8 cellular contexts compared by ENCODE assay signal in the genomic region with DNA sequence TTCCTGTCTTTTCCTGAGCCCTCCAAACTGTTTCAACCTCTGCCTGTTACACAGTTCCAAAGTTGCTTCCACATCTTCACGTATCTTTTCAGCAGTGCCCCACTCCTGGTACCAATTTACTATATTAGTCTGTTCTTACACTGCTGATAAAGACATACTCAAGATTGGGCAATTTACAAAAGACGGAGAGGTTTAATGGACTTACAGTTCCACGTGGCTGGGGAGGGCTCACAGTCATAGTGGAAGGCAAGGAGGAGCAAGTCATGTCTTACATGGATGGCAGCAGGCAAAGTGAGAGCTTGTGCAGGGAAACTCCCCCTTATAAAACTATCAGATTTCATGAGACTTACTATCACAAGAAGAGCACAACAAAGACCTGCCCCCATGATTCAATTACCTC. TPM values are rescaled to one million over a fixed set of nuclear protein-coding genes. Genes with fewer than 3 reads are reported as not detected.
A peak's percentile ranks its signal among the peaks of the same experiment; 100 is the strongest.
DNase-seq lines count a peak whose midpoint lies in the region; ATAC-seq and TF ChIP-seq lines count a peak whose summit lies in the region.
"Not testable (repeated sequence)": the region's sequence is repeated elsewhere in the genome, so short reads cannot be mapped to it uniquely, and the experiment has no call there.

No MANE protein-coding gene starts in this region.

- H3K9ac ChIP-seq in HCT116 (ENCODE audit: low read length): not testable (repeated sequence)

- not testable (repeated sequence) for BruUV-seq in HCT116 (replicated peaks; lab: Mats Ljungman, UMichigan)

- TF ChIP-seq POLR2A in HCT116 (IDR thresholded peaks at IDR 0.05; ENCODE audit: borderline replicate concordance, extremely low read depth, insufficient read depth, insufficient read length): not testable (repeated sequence)

- H3K9me3 Mint-ChIP-seq in activated CD4-positive, alpha-beta T cell treated with anti-CD3 and anti-CD28 coated beads for 36 hours (ENCODE audit: low read depth): peaks cover 44% of the 10 kb centered on the region
- H3K9me3 Mint-ChIP-seq in activated CD8-positive, alpha-beta T cell treated with anti-CD3 and anti-CD28 coated beads for 36 hours: peaks cover 59% of the 10 kb centered on the region
- H3K9me3 Mint-ChIP-seq in activated naive CD4-positive, alpha-beta T cell treated with anti-CD3 and anti-CD28 coated beads for 36 hours: peaks cover 52% of the 10 kb centered on the region
- H3K9me3 Mint-ChIP-seq in activated naive CD8-positive, alpha-beta T cell (ENCODE audit: low read depth): peaks cover 27% of the 10 kb centered on the region
- peaks cover 32% of the 10 kb centered on the region for H3K9me3 Mint-ChIP-seq in natural killer cell treated with Interleukin-12 subunit alpha and Interleukin-12 subunit beta and Interleukin-15 and Interleukin-18, amount 100 ng/mL, for 72 hours
- H3K9me3 Mint-ChIP-seq in stimulated activated naive CD8-positive, alpha-beta T cell treated with anti-CD3 and anti-CD28 coated beads, Interleukin-15, Interleukin-2, amounts not matched to agents 100 ng/mL and 50 ng/mL, for 24 hours: peaks cover 50% of the 10 kb centered on the region

- H3K27ac ChIP-seq in HCT116 (ENCODE audit: low read depth, low read length): not testable (repeated sequence)

- CTCF ChIA-PET in HCT116 (lab: Charles Lee); activated CD8-positive, alpha-beta T cell treated with anti-CD3 and anti-CD28 coated beads for 36 hours (lab: Charles Lee); activated naive CD4-positive, alpha-beta T cell treated with anti-CD3 and anti-CD28 coated beads for 36 hours (lab: Charles Lee): not testable (repeated sequence)
- CTCF ChIA-PET in activated CD4-positive, alpha-beta T cell treated with anti-CD3 and anti-CD28 coated beads for 36 hours (lab: Charles Lee): interaction anchor here (2.1 kb wide), 1 partner anchor 11 kb away, joined by 6 read pairs; no protein-coding TSS in a partner anchor

- not testable (repeated sequence) for H3K4me2 ChIP-seq in HCT116 (ENCODE audit: low read length)

- H3K9me3 ChIP-seq in HCT116 (ENCODE audit: control insufficient read depth in 1 of 2, insufficient read depth in 1 of 2, low read depth in 1 of 2, low read length in 2 of 2): peaks cover 5 to 18% of the 10 kb centered on the region in 2 experiments; a peak in 2 of 4 replicates

- not testable (repeated sequence) for H3K4me3 ChIP-seq in HCT116 (replicated peaks in 1 of 2; ENCODE audit: low read depth in 1 of 2, low read length in 2 of 2)

- not testable (repeated sequence) for H3K27me3 Mint-ChIP-seq in activated CD4-positive, alpha-beta T cell treated with anti-CD3 and anti-CD28 coated beads for 36 hours; activated CD8-positive, alpha-beta T cell treated with anti-CD3 and anti-CD28 coated beads for 36 hours; activated naive CD4-positive, alpha-beta T cell treated with anti-CD3 and anti-CD28 coated beads for 36 hours (ENCODE audit: low read depth); activated naive CD8-positive, alpha-beta T cell; natural killer cell treated with Interleukin-12 subunit alpha and Interleukin-12 subunit beta and Interleukin-15 and Interleukin-18, amount 100 ng/mL, for 72 hours
- H3K27me3 Mint-ChIP-seq in stimulated activated naive CD8-positive, alpha-beta T cell treated with anti-CD3 and anti-CD28 coated beads, Interleukin-15, Interleukin-2, amounts not matched to agents 100 ng/mL and 50 ng/mL, for 24 hours: peaks cover 11% of the 10 kb centered on the region

- peaks cover 46% of the 10 kb centered on the region for H3K36me3 Mint-ChIP-seq in activated CD4-positive, alpha-beta T cell treated with anti-CD3 and anti-CD28 coated beads for 36 hours (ENCODE audit: low read depth)
- H3K36me3 Mint-ChIP-seq in activated CD8-positive, alpha-beta T cell treated with anti-CD3 and anti-CD28 coated beads for 36 hours (ENCODE audit: low read depth): peaks cover 59% of the 10 kb centered on the region
- H3K36me3 Mint-ChIP-seq in activated naive CD4-positive, alpha-beta T cell treated with anti-CD3 and anti-CD28 coated beads for 36 hours (ENCODE audit: low read depth): peaks cover 44% of the 10 kb centered on the region
- H3K36me3 Mint-ChIP-seq in activated naive CD8-positive, alpha-beta T cell: peaks cover 19% of the 10 kb centered on the region
- H3K36me3 Mint-ChIP-seq in natural killer cell treated with Interleukin-12 subunit alpha and Interleukin-12 subunit beta and Interleukin-15 and Interleukin-18, amount 100 ng/mL, for 72 hours: peaks cover 59% of the 10 kb centered on the region
- peaks cover 58% of the 10 kb centered on the region for H3K36me3 Mint-ChIP-seq in stimulated activated naive CD8-positive, alpha-beta T cell treated with anti-CD3 and anti-CD28 coated beads, Interleukin-15, Interleukin-2, amounts not matched to agents 100 ng/mL and 50 ng/mL, for 24 hours (ENCODE audit: low read depth)

- H3K36me3 ChIP-seq in HCT116 (ENCODE audit: control insufficient read depth in 1 of 2, insufficient read depth in 2 of 2, low read length in 2 of 2): not testable (repeated sequence)

- ATAC-seq in HCT116; activated CD4-positive, alpha-beta T cell treated with anti-CD3 and anti-CD28 coated beads for 36 hours; activated CD8-positive, alpha-beta T cell treated with anti-CD3 and anti-CD28 coated beads for 36 hours; natural killer cell treated with Interleukin-12 subunit alpha and Interleukin-12 subunit beta and Interleukin-15 and Interleukin-18, amount 100 ng/mL, for 72 hours: not testable (repeated sequence)

- H3K4me1 Mint-ChIP-seq in activated CD4-positive, alpha-beta T cell treated with anti-CD3 and anti-CD28 coated beads for 36 hours: peaks cover 45% of the 10 kb centered on the region
- H3K4me1 Mint-ChIP-seq in activated CD8-positive, alpha-beta T cell treated with anti-CD3 and anti-CD28 coated beads for 36 hours (ENCODE audit: low read depth): peaks cover 51% of the 10 kb centered on the region
- H3K4me1 Mint-ChIP-seq in activated naive CD4-positive, alpha-beta T cell treated with anti-CD3 and anti-CD28 coated beads for 36 hours (ENCODE audit: low read depth): peaks cover 45% of the 10 kb centered on the region
- H3K4me1 Mint-ChIP-seq in activated naive CD8-positive, alpha-beta T cell (ENCODE audit: low read depth): peaks cover 36% of the 10 kb centered on the region
- H3K4me1 Mint-ChIP-seq in natural killer cell treated with Interleukin-12 subunit alpha and Interleukin-12 subunit beta and Interleukin-15 and Interleukin-18, amount 100 ng/mL, for 72 hours (ENCODE audit: low read depth in 2 of 2): peaks cover 33 to 50% of the 10 kb centered on the region in 2 donors
- H3K4me1 Mint-ChIP-seq in stimulated activated naive CD8-positive, alpha-beta T cell treated with anti-CD3 and anti-CD28 coated beads, Interleukin-15, Interleukin-2, amounts not matched to agents 100 ng/mL and 50 ng/mL, for 24 hours (ENCODE audit: low read depth): peaks cover 51% of the 10 kb centered on the region

- POLR2A ChIA-PET in HCT116 (lab: Charles Lee); activated CD4-positive, alpha-beta T cell treated with anti-CD3 and anti-CD28 coated beads for 36 hours (lab: Charles Lee): not testable (repeated sequence)
- POLR2A ChIA-PET in activated CD8-positive, alpha-beta T cell treated with anti-CD3 and anti-CD28 coated beads for 36 hours (lab: Charles Lee): interaction anchor here (0.7 to 7.7 kb wide), 3 partner anchors 12 to 84 kb away, joined by 3 to 111 read pairs (median 3); a partner anchor contains a TSS

- H3K27me3 ChIP-seq in HCT116 (ENCODE audit: insufficient read depth, low read length): not testable (repeated sequence)

- RAD21 ChIA-PET in HCT116 (lab: Charles Lee; ENCODE audit: low non-redundant PET in 1 of 2, low total read pairs in 2 of 2, uncharacterized antibody in 2 of 2, unreplicated experiment in 2 of 2): not testable (repeated sequence)

- not testable (repeated sequence) for H2AFZ ChIP-seq in HCT116 (ENCODE audit: low read depth, low read length, poor library complexity, severe bottlenecking)

- DNase-seq in HCT116 (ENCODE audit: low read depth, low spot score); natural killer cell treated with Interleukin-12 subunit alpha and Interleukin-12 subunit beta and Interleukin-15 and Interleukin-18, amount 100 ng/mL, for 72 hours (ENCODE audit: low spot score): not testable (repeated sequence)
- peak; percentile 40 for DNase-seq in activated CD4-positive, alpha-beta T cell treated with anti-CD3 and anti-CD28 coated beads for 36 hours
- peak; percentile 50 for DNase-seq in activated CD8-positive, alpha-beta T cell treated with anti-CD3 and anti-CD28 coated beads for 36 hours
- peak; percentile 56 for DNase-seq in activated naive CD4-positive, alpha-beta T cell treated with anti-CD3 and anti-CD28 coated beads for 36 hours
- DNase-seq in stimulated activated CD4-positive, alpha-beta T cell treated with anti-CD3 and anti-CD28 coated beads, Interleukin-1b, Interleukin-23, amount 100 ng/mL, for 48 hours: peak; percentile 15

- intact Hi-C loops in HCT116 (cut with micrococcal nuclease); activated CD8-positive, alpha-beta T cell treated with anti-CD3 and anti-CD28 coated beads for 36 hours (cut with micrococcal nuclease); activated naive CD4-positive, alpha-beta T cell treated with anti-CD3 and anti-CD28 coated beads for 36 hours (cut with micrococcal nuclease): not testable (repeated sequence)
- intact Hi-C loops in activated CD4-positive, alpha-beta T cell treated with anti-CD3 and anti-CD28 coated beads for 36 hours (cut with DNase I, micrococcal nuclease): loop anchor here in 1 of 2 experiments (10.0 kb wide), 1 partner anchor 373 kb away; no protein-coding TSS in a partner anchor

- peaks cover 14 to 20% of the 10 kb centered on the region in 2 experiments for H3K4me1 ChIP-seq in HCT116 (ENCODE audit: control insufficient read depth in 1 of 2, insufficient read depth in 2 of 2, low read length in 2 of 2)

- H4K20me1 ChIP-seq in HCT116 (ENCODE audit: insufficient read depth): not testable (repeated sequence)

- not testable (repeated sequence) for H3K4me3 Mint-ChIP-seq in activated CD4-positive, alpha-beta T cell treated with anti-CD3 and anti-CD28 coated beads for 36 hours; activated CD8-positive, alpha-beta T cell treated with anti-CD3 and anti-CD28 coated beads for 36 hours; activated naive CD4-positive, alpha-beta T cell treated with anti-CD3 and anti-CD28 coated beads for 36 hours; activated naive CD8-positive, alpha-beta T cell; natural killer cell treated with Interleukin-12 subunit alpha and Interleukin-12 subunit beta and Interleukin-15 and Interleukin-18, amount 100 ng/mL, for 72 hours; stimulated activated naive CD8-positive, alpha-beta T cell treated with anti-CD3 and anti-CD28 coated beads, Interleukin-15, Interleukin-2, amounts not matched to agents 100 ng/mL and 50 ng/mL, for 24 hours

- H3K9me2 ChIP-seq in HCT116 (ENCODE audit: insufficient read depth): not testable (repeated sequence)

- H3K27ac Mint-ChIP-seq in activated CD4-positive, alpha-beta T cell treated with anti-CD3 and anti-CD28 coated beads for 36 hours: peak overlapping the region; percentile 35
- H3K27ac Mint-ChIP-seq in activated CD8-positive, alpha-beta T cell treated with anti-CD3 and anti-CD28 coated beads for 36 hours; activated naive CD4-positive, alpha-beta T cell treated with anti-CD3 and anti-CD28 coated beads for 36 hours: not testable (repeated sequence)
- H3K27ac Mint-ChIP-seq in activated naive CD8-positive, alpha-beta T cell: peak overlapping the region; percentile 54
- H3K27ac Mint-ChIP-seq in natural killer cell treated with Interleukin-12 subunit alpha and Interleukin-12 subunit beta and Interleukin-15 and Interleukin-18, amount 100 ng/mL, for 72 hours: peak overlapping the region; percentile 21 to 100
- H3K27ac Mint-ChIP-seq in stimulated activated naive CD8-positive, alpha-beta T cell treated with anti-CD3 and anti-CD28 coated beads, Interleukin-15, Interleukin-2, amounts not matched to agents 100 ng/mL and 50 ng/mL, for 24 hours: peak overlapping the region; percentile 39

- not testable (repeated sequence) for TF ChIP-seq RAD21 in HCT116 (IDR thresholded peaks at IDR 0.05; ENCODE audit: low read depth)

- not testable (repeated sequence) for H3K79me2 ChIP-seq in HCT116 (ENCODE audit: insufficient read depth, low read length)

- not testable (repeated sequence) for TF ChIP-seq CTCF in HCT116 (IDR thresholded peaks at IDR 0.05 in 2 of 3, conservative IDR thresholded peaks at IDR 0.05 in 1 of 3; ENCODE audit: borderline replicate concordance in 1 of 3, insufficient read depth in 1 of 3, low read depth in 2 of 3, low read length in 2 of 3); activated CD8-positive, alpha-beta T cell treated with anti-CD3 and anti-CD28 coated beads for 36 hours (IDR thresholded peaks at IDR 0.05)

RNA-seq across cellular contexts. Expression of a gene that starts 57.3 kb away (rescaled TPM):
- total RNA-seq in HCT116 (2021; ENCODE audit: unreplicated experiment): 113 TPM
- 37.2 and 46.4 TPM in 2 replicates for polyA plus RNA-seq in HCT116 (2012)
- total RNA-seq in activated CD4-positive, alpha-beta T cell treated with anti-CD3 and anti-CD28 coated beads for 36 hours: 1,000 to 10,000 TPM in 1 of 2 experiments, 100 to 1,000 TPM in 1; 825 to 1,205 TPM
- 100 to 1,000 TPM; 790 to 812 TPM for total RNA-seq in activated CD8-positive, alpha-beta T cell treated with anti-CD3 and anti-CD28 coated beads for 36 hours
- 1,000 to 10,000 TPM in 1 of 2 experiments, 100 to 1,000 TPM in 1; 932 to 1,015 TPM for total RNA-seq in activated naive CD4-positive, alpha-beta T cell treated with anti-CD3 and anti-CD28 coated beads for 36 hours
- 100 to 1,000 TPM; 283 to 446 TPM for total RNA-seq in natural killer cell treated with Interleukin-12 subunit alpha and Interleukin-12 subunit beta and Interleukin-15 and Interleukin-18, amount 100 ng/mL, for 72 hours
